11 cellular contexts compared by ENCODE assay signal in genomic region chrX:26008042-26008441, GRCh38.
"Had no signal": no experiment of that assay in that cellular context is flagged by ENCODE, and none has a peak within 500 bp of the region (broad histone marks: within the 10 kb centered on the region; RNA-seq: fewer than 3 reads in every experiment).

No MANE protein-coding gene starts in this region.

- H3K4me1 ChIP-seq: HAP-1 had no signal

- H3K4me3 ChIP-seq: GM23248, GM23338, HAP-1 had no signal

- DNase-seq: GM23248, GOT3, H7, H9, HCEC 1CT, HFFc6 had no signal

- FAIRE-seq: H1, H54 had no signal

- ATAC-seq: GM23338, HCT116 had no signal

- H2AFZ ChIP-seq: GM23248, GM23338 had no signal

- H3K9ac ChIP-seq: GM23248 had no signal

- H3K4me2 ChIP-seq: GM23338 had no signal

- H3K9me3 ChIP-seq: HAP-1 had no signal

- H3K27ac ChIP-seq: GM23248 had no signal

- H3K36me3 ChIP-seq: HAP-1 had no signal
